Comparison of ENCODE assay signal across 8 cellular contexts in genomic region chr11:111977141-111978027, GRCh38. TPM values are rescaled to one million over a fixed set of nuclear protein-coding genes. Genes with fewer than 3 reads are reported as not detected.
DNase-seq lines count a peak whose midpoint lies in the region; TF ChIP-seq lines count a peak whose summit lies in the region.

No MANE protein-coding gene starts in this region.

- in situ Hi-C loops in brain microvascular endothelial cell (cut with HindIII; ENCODE audit: low pct_ligation_motif_present, low sequenced_read_pairs) = no loop called here

- H3K4me2 ChIP-seq in OCI-LY7 (ENCODE audit: low read length) = peak overlapping the region; percentile 17; the same call in 1 of the 2 replicates

- H3K9me2 ChIP-seq in OCI-LY7 (ENCODE audit: insufficient read depth, low read length) = no peaks in the 10 kb centered on the region

- H3K4me1 ChIP-seq in OCI-LY7 (ENCODE audit: insufficient read depth, low read length, poor library complexity, severe bottlenecking) (peaks cover 18% of the 10 kb centered on the region), iPS-15b (ENCODE audit: control insufficient read depth, insufficient read depth, low read length) (peaks cover 22% of the 10 kb centered on the region)

- H3K79me2 ChIP-seq in OCI-LY7 (ENCODE audit: insufficient read depth, low read depth, low read length) = no peaks in the 10 kb centered on the region

- H3K27me3 ChIP-seq in brain microvascular endothelial cell (replicated peaks) (no peaks in the 10 kb centered on the region), iPS-15b (ENCODE audit: control insufficient read depth, insufficient read depth, low read length) (no peaks in the 10 kb centered on the region)

- no peaks in the 10 kb centered on the region for H3K9me3 ChIP-seq in OCI-LY7 (ENCODE audit: low read length)
- no peaks in the 10 kb centered on the region for H3K9me3 ChIP-seq in iPS-15b (ENCODE audit: control insufficient read depth, insufficient read depth, low read length)

- CTCF ChIA-PET in OCI-LY7 (lab: Charles Lee; ENCODE audit: unreplicated experiment) = no interaction called here

- DNase-seq in NCI-H2171 (lab: John Stamatoyannopoulos, UW) (peak; percentile 25), NCI-H2171 treated with DMSO at 0.1 percent for 48 hours (lab: John Stamatoyannopoulos, UW) (no peak), OCI-LY7 (ENCODE audit: low spot score) (no peak), brain microvascular endothelial cell (peak; percentile 29), retinal pigment epithelial cell (ENCODE audit: low read depth) (no peak), LoVo (ENCODE audit: low spot score) (no peak), NCI-H510A treated with DMSO at 0.1 percent for 48 hours (lab: John Stamatoyannopoulos, UW) (no peak)

- no peaks in the 10 kb centered on the region for H3K36me3 ChIP-seq in OCI-LY7 (ENCODE audit: insufficient read depth, low read length)
- H3K36me3 ChIP-seq in brain microvascular endothelial cell (replicated peaks) = peaks cover 7% of the 10 kb centered on the region
- no peaks in the 10 kb centered on the region for H3K36me3 ChIP-seq in iPS-15b (ENCODE audit: control insufficient read depth, insufficient read depth, low read length)

- no peaks in the 10 kb centered on the region for H4K20me1 ChIP-seq in OCI-LY7 (ENCODE audit: insufficient read depth, low read length)

- peak overlapping the region; percentile 29 for H3K9ac ChIP-seq in iPS-15b (ENCODE audit: low read depth, low read length)

- no peak for TF ChIP-seq CTCF in OCI-LY7 (conservative IDR thresholded peaks at IDR 0.05; ENCODE audit: low read length)
- no peak for TF ChIP-seq CTCF in brain microvascular endothelial cell (IDR thresholded peaks at IDR 0.05; ENCODE audit: low read depth, low read length, missing control alignments)
- TF ChIP-seq CTCF in retinal pigment epithelial cell (conservative IDR thresholded peaks at IDR 0.05; ENCODE audit: low read depth, low read length) = no peak

- POLR2A ChIA-PET in OCI-LY7 (lab: Charles Lee) = interaction anchor here (1.5 to 1.8 kb wide), 2 partner anchors 41 kb away, joined by 4 to 5 read pairs; no protein-coding TSS in a partner anchor

- intact Hi-C loops in OCI-LY7 (cut with micrococcal nuclease; ENCODE audit: unreplicated experiment) = no loop called here

- BruUV-seq in OCI-LY7 (replicated peaks; lab: Mats Ljungman, UMichigan) = no TSS peak

- H3K27ac ChIP-seq in OCI-LY7 (ENCODE audit: low read depth, low read length, poor library complexity, severe bottlenecking) = no peak overlapping the region
- H3K27ac ChIP-seq in brain microvascular endothelial cell = peak overlapping the region; percentile 34

- H2AFZ ChIP-seq in OCI-LY7 (ENCODE audit: low read length) = no peak overlapping the region

- H3K4me3 ChIP-seq in OCI-LY7 (ENCODE audit: low read depth, low read length, poor library complexity, severe bottlenecking) (no peak overlapping the region), brain microvascular endothelial cell (ENCODE audit: low read depth, low read length) (peak overlapping the region; percentile 76), iPS-15b (ENCODE audit: low read depth, low read length) (peak overlapping the region; percentile 86), retinal pigment epithelial cell (ENCODE audit: low read length) (peak overlapping the region; percentile 67)

RNA-seq across cellular contexts. Expression of gene DIXDC1, which starts 40.2 kb away (rescaled TPM):
- total RNA-seq in OCI-LY7 (2014; rRNA removed; shearing (Covaris generic)) = 5.5 and 6.9 TPM in 2 replicates
- total RNA-seq in OCI-LY7 (2022) = 5.5 and 7.3 TPM in 2 replicates

RNA-seq across cellular contexts. Expression of gene DLAT, which starts 47.8 kb away (rescaled TPM):
- total RNA-seq in OCI-LY7 (2014; rRNA removed; shearing (Covaris generic)) = 34.5 and 42.0 TPM in 2 replicates
- 46.0 and 54.1 TPM in 2 replicates for total RNA-seq in OCI-LY7 (2022)

RNA-seq across cellular contexts. Expression of gene C11orf52, which starts 58.7 kb away (rescaled TPM):
- not detected in 2 replicates for total RNA-seq in OCI-LY7 (2014; rRNA removed; shearing (Covaris generic))
- total RNA-seq in OCI-LY7 (2022) = not detected in 2 replicates

Comparison
In these comparisons a context has a peak if more than half of its experiments do, and no peak if none do; other contexts are left out.
1. DNase-seq: peak in NCI-H2171 (single experiment) and brain microvascular endothelial cell (single experiment); none in NCI-H2171 treated with DMSO at 0.1 percent for 48 hours (single experiment), OCI-LY7 (single experiment), retinal pigment epithelial cell (single experiment), LoVo (single experiment) and NCI-H510A treated with DMSO at 0.1 percent for 48 hours (single experiment).